8 cellular contexts compared by ENCODE assay signal in genomic region chr3:134487406-134487805, GRCh38. TPM values are rescaled to one million over a fixed set of nuclear protein-coding genes. Genes with fewer than 3 reads are reported as not detected.
DNase-seq lines count a peak whose midpoint lies in the region; ATAC-seq, FAIRE-seq and TF ChIP-seq lines count a peak whose summit lies in the region.

No MANE protein-coding gene starts in this region.

- H3K27ac ChIP-seq in pancreas: peak overlapping the region in 2 of 4 donors; percentile 84 to 96

- 39 to 52% methylated on average over 5 of the region's 5 CpGs for WGBS in pancreas, 2 donors

- peaks cover 0 to 4% (median 0%) of the 10 kb centered on the region in 3 donors for H3K36me3 ChIP-seq in pancreas

- CTCF ChIA-PET in activated CD4-positive, alpha-beta T cell treated with anti-CD3 and anti-CD28 coated beads, Interleukin-2, amount 10 ng/mL, durations not matched to agents 7 days and 5 days (lab: Charles Lee): interaction anchor here (0.5 to 1.0 kb wide), 2 partner anchors 45 to 845 kb away, joined by 4 read pairs; no protein-coding TSS in a partner anchor

- no peaks in the 10 kb centered on the region for H3K27me3 Mint-ChIP-seq in activated CD4-positive, alpha-beta T cell treated with anti-CD3 and anti-CD28 coated beads, Interleukin-2, amount 10 ng/mL, durations not matched to agents 7 days and 5 days
- no peaks in the 10 kb centered on the region for H3K27me3 Mint-ChIP-seq in chondrocyte (ENCODE audit: low read depth)

- peak overlapping the region in 3 of 4 donors; percentile 58 to 91 (median 80) for H3K4me3 ChIP-seq in pancreas

- intact Hi-C loops in pancreas (cut with DNase I): no loop called here

- POLR2A ChIA-PET in activated CD4-positive, alpha-beta T cell treated with anti-CD3 and anti-CD28 coated beads, Interleukin-2, amount 10 ng/mL, durations not matched to agents 7 days and 5 days (lab: Charles Lee): no interaction called here

- H3K9me3 Mint-ChIP-seq in activated CD4-positive, alpha-beta T cell treated with anti-CD3 and anti-CD28 coated beads, Interleukin-2, amount 10 ng/mL, durations not matched to agents 7 days and 5 days: no peaks in the 10 kb centered on the region
- H3K9me3 Mint-ChIP-seq in chondrocyte (ENCODE audit: low read depth): no peaks in the 10 kb centered on the region

- no peaks in the 10 kb centered on the region for H3K9me3 ChIP-seq in pancreas

- H3K27me3 ChIP-seq in pancreas: no peaks in the 10 kb centered on the region

- H3K4me1 Mint-ChIP-seq in activated CD4-positive, alpha-beta T cell treated with anti-CD3 and anti-CD28 coated beads, Interleukin-2, amount 10 ng/mL, durations not matched to agents 7 days and 5 days: peaks cover 46% of the 10 kb centered on the region
- H3K4me1 Mint-ChIP-seq in chondrocyte (ENCODE audit: low read depth): peaks cover 51% of the 10 kb centered on the region

- no peak for FAIRE-seq in pancreas (lab: Jason Lieb, UNC)

- TF ChIP-seq CTCF in chondrocyte (IDR thresholded peaks at IDR 0.05): no peak
- no peak for TF ChIP-seq CTCF in pancreas (IDR thresholded peaks at IDR 0.05)

- H3K4me3 Mint-ChIP-seq in activated CD4-positive, alpha-beta T cell treated with anti-CD3 and anti-CD28 coated beads, Interleukin-2, amount 10 ng/mL, durations not matched to agents 7 days and 5 days: peak overlapping the region; percentile 96
- H3K4me3 Mint-ChIP-seq in chondrocyte (ENCODE audit: unreplicated experiment): peak overlapping the region; percentile 92

- H3K4me1 ChIP-seq in pancreas: peaks cover 4 to 32% (median 11%) of the 10 kb centered on the region in 3 donors

- H3K36me3 Mint-ChIP-seq in activated CD4-positive, alpha-beta T cell treated with anti-CD3 and anti-CD28 coated beads, Interleukin-2, amount 10 ng/mL, durations not matched to agents 7 days and 5 days (ENCODE audit: low read depth): peaks cover 25% of the 10 kb centered on the region
- peaks cover 3% of the 10 kb centered on the region for H3K36me3 Mint-ChIP-seq in chondrocyte (ENCODE audit: low read depth)

- DNase-seq in activated CD4-positive, alpha-beta T cell treated with anti-CD3 and anti-CD28 coated beads, Interleukin-2, amount 10 ng/mL, durations not matched to agents 7 days and 5 days: no peak
- no peak for DNase-seq in activated CD4-positive, alpha-beta T cell treated with anti-CD3 and anti-CD28 coated beads for 48 hours
- DNase-seq in MV-4-11 (lab: John Stamatoyannopoulos, UW) (peak; percentile 96), chondrocyte (ENCODE audit: low spot score) (no peak), pancreas (no peak)
- DNase-seq in stimulated activated CD4-positive, alpha-beta T cell treated with anti-CD3 and anti-CD28 coated beads, Interleukin-12 subunit alpha, Interleukin-12 subunit beta, amount 100 ng/mL, for 4 hours: no peak
- DNase-seq in stimulated activated CD4-positive, alpha-beta T cell treated with anti-CD3 and anti-CD28 coated beads, Interleukin-4, amount 100 ng/mL, for 4 hours: no peak

- H3K27ac Mint-ChIP-seq in activated CD4-positive, alpha-beta T cell treated with anti-CD3 and anti-CD28 coated beads, Interleukin-2, amount 10 ng/mL, durations not matched to agents 7 days and 5 days: peak overlapping the region; percentile 99
- peak overlapping the region; percentile 84 for H3K27ac Mint-ChIP-seq in chondrocyte (ENCODE audit: unreplicated experiment)

- ATAC-seq in pancreas (no peak), HG03139 (IDR thresholded peaks at IDR 0.05; ENCODE audit: unreplicated experiment) (no peak)

RNA-seq across cellular contexts. Expression of gene CEP63, which starts 1.5 kb away (rescaled TPM):
- total RNA-seq in activated CD4-positive, alpha-beta T cell treated with anti-CD3 and anti-CD28 coated beads, Interleukin-2, amount 10 ng/mL, durations not matched to agents 7 days and 5 days: 10 to 100 TPM; 25.4 to 26.6 TPM
- total RNA-seq in chondrocyte (23.2 to 25.5 TPM (median 24.8 TPM) in 3 replicates), pancreas (10 to 100 TPM in 3 of 6 donors, 1 to 10 TPM in 3; 8.9 to 17.2 (median 11.0) TPM)
- 10 to 100 TPM; 10.6 to 15.5 TPM for polyA plus RNA-seq in pancreas

RNA-seq across cellular contexts. Expression of gene ANAPC13, which starts 1.6 kb away (rescaled TPM):
- total RNA-seq in activated CD4-positive, alpha-beta T cell treated with anti-CD3 and anti-CD28 coated beads, Interleukin-2, amount 10 ng/mL, durations not matched to agents 7 days and 5 days: 10 to 100 TPM; 33.5 to 36.5 TPM
- total RNA-seq in chondrocyte (66.8 to 86.0 TPM (median 81.3 TPM) in 3 replicates), pancreas (10 to 100 TPM; 16.5 to 32.3 (median 22.1) TPM)
- polyA plus RNA-seq in pancreas: 10 to 100 TPM; 20.6 to 59.1 TPM
